In the genomic region with DNA sequence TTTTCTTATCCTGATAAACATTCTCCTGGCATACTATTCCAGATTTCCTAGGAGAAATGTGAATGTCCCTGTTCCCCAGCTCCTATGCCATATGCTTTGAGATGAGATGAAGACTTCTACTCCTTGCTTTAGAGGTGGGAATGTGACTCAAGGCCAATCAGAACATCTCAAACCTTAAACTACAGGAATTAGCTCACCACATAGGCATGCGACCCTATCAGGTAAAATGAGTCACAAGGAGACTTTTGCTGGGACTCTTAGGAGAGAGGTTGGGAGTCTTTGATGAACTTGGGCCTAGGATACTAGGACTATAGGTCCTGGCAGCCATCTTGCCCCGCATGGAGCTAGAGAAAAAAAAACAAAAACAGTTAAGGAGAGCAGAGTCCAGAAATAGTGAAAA, we compare ENCODE assay signal across 30 cellular contexts. TPM values are rescaled to one million over a fixed set of nuclear protein-coding genes. Genes with fewer than 3 reads are reported as not detected.
A peak's percentile ranks its signal among the peaks of the same experiment; 100 is the strongest.
DNase-seq lines count a peak whose midpoint lies in the region; ATAC-seq, FAIRE-seq and TF ChIP-seq lines count a peak whose summit lies in the region.
"Had no signal": no experiment of that assay in that cellular context is flagged by ENCODE, and none has a peak within 500 bp of the region (broad histone marks: within the 10 kb centered on the region; RNA-seq: fewer than 3 reads in every experiment).

No MANE protein-coding gene starts in this region.

- H3K9me3 ChIP-seq in H9 (ENCODE audit: control insufficient read depth, low read depth, low read length) (no peaks in the 10 kb centered on the region), endodermal cell (ENCODE audit: control insufficient read depth, low read length) (no peaks in the 10 kb centered on the region), left ventricle myocardium inferior (replicated peaks) (no peaks in the 10 kb centered on the region)
- H3K9me3 ChIP-seq in CD8-positive, alpha-beta T cell (ENCODE audit: low read length), result no peaks in the 10 kb centered on the region
- H3K9me3 ChIP-seq: body of pancreas, heart right ventricle, sigmoid colon had no signal

- H2AK5ac ChIP-seq in H9 (ENCODE audit: insufficient read length, low read length), result no peak overlapping the region

- no peak for FAIRE-seq in RCC 7860 (lab: Jason Lieb, UNC)
- FAIRE-seq: GM19239, HepG2 had no signal

- no peak overlapping the region for H4K8ac ChIP-seq in H9 (replicated peaks; ENCODE audit: insufficient read length, low read depth, low read length)

- H3K4me3 Mint-ChIP-seq in H9 (no peak overlapping the region), endodermal cell (no peak overlapping the region), neural crest cell (peak overlapping the region; percentile 11)
- H3K4me3 Mint-ChIP-seq in CD8-positive, alpha-beta T cell, result no peak overlapping the region
- H3K4me3 Mint-ChIP-seq: stimulated activated naive B cell treated with anti-CD40 and anti-IgM and Interleukin-4, amounts not matched to agents 10 μg/mL and 1 μg/mL and 100 μg/mL, for 72 hours had no signal

- H2BK15ac ChIP-seq in H9 (ENCODE audit: low read depth, low read length), result no peak overlapping the region

- no peak overlapping the region for H2BK5ac ChIP-seq in H9 (ENCODE audit: insufficient read length, low read length)

- H3K27me3 ChIP-seq in H9 (ENCODE audit: insufficient read depth, low read length), result no peaks in the 10 kb centered on the region
- H3K27me3 ChIP-seq in endodermal cell (ENCODE audit: control insufficient read depth, insufficient read depth, low read length, poor library complexity, severe bottlenecking), result no peaks in the 10 kb centered on the region
- H3K27me3 ChIP-seq in CD8-positive, alpha-beta T cell (ENCODE audit: insufficient read depth, low read length), result no peaks in the 10 kb centered on the region
- no peaks in the 10 kb centered on the region for H3K27me3 ChIP-seq in left ventricle myocardium inferior (ENCODE audit: low read depth)
- H3K27me3 ChIP-seq: BLaER1 treated with 17β-estradiol and CSF1 and Interleukin-3, amounts not matched to agents 10 nM and 100 nM; body of pancreas; heart right ventricle; sigmoid colon had no signal

- CTCF ChIA-PET in CD8-positive, alpha-beta T cell (lab: Charles Lee), result interaction anchor here (0.8 to 1.0 kb wide), 2 partner anchors 23 to 49 kb away, joined by 3 to 4 read pairs; no protein-coding TSS in a partner anchor

- no peak overlapping the region for H3K9ac ChIP-seq in H9 (ENCODE audit: extremely low read depth, insufficient read length, low read length)
- H3K9ac ChIP-seq in endodermal cell (ENCODE audit: extremely low read depth, low read length, poor library complexity, severe bottlenecking), result no peak overlapping the region
- H3K9ac ChIP-seq: BLaER1 treated with 17β-estradiol and CSF1 and Interleukin-3, amounts not matched to agents 10 nM and 100 nM had no signal

- H3K4me2 ChIP-seq in H9 (ENCODE audit: insufficient read depth, insufficient read length, low read length), result no peak overlapping the region
- H3K4me2 ChIP-seq: BLaER1 treated with 17β-estradiol and CSF1 and Interleukin-3, amounts not matched to agents 10 nM and 100 nM had no signal

- WGBS in H9 (ENCODE audit: extremely low coverage, insufficient read length, low lambda C conversion rate), result no CpG with 5 or more reads among the region's 2 CpGs
- 88 to 98% methylated on average over 1 to 2 of the region's 2 CpGs for WGBS in endodermal cell (ENCODE audit: insufficient coverage in 1 of 2, insufficient read length in 1 of 2), 2 experiments

- H3K4me3 ChIP-seq in endodermal cell (ENCODE audit: low read length) (no peak overlapping the region), left ventricle myocardium inferior (no peak overlapping the region)
- H3K4me3 ChIP-seq in CD8-positive, alpha-beta T cell (ENCODE audit: low read depth, low read length), result no peak overlapping the region
- H3K4me3 ChIP-seq: BLaER1 treated with 17β-estradiol and CSF1 and Interleukin-3, amounts not matched to agents 10 nM and 100 nM; body of pancreas; heart right ventricle; sigmoid colon had no signal

- no peak overlapping the region for H3K18ac ChIP-seq in H9 (ENCODE audit: insufficient read length, low read depth, low read length)

- H3K4me1 Mint-ChIP-seq in H9 (peaks cover 39 to 41% of the 10 kb centered on the region in 2 experiments), endodermal cell (peaks cover 9% of the 10 kb centered on the region), neural crest cell (peaks cover 34% of the 10 kb centered on the region)
- peaks cover 20% of the 10 kb centered on the region for H3K4me1 Mint-ChIP-seq in CD8-positive, alpha-beta T cell (ENCODE audit: low read depth)

- H3K36me3 ChIP-seq in endodermal cell (ENCODE audit: control insufficient read depth, insufficient read depth, low read length) (peaks cover 10% of the 10 kb centered on the region), left ventricle myocardium inferior (no peaks in the 10 kb centered on the region)
- H3K36me3 ChIP-seq in CD8-positive, alpha-beta T cell (ENCODE audit: insufficient read depth, low read length), result no peaks in the 10 kb centered on the region
- H3K36me3 ChIP-seq: sigmoid colon had no signal

- H4K5ac ChIP-seq in H9 (ENCODE audit: insufficient read length, low read depth, low read length), result no peak overlapping the region

- H2BK20ac ChIP-seq in H9 (ENCODE audit: low read depth, low read length, poor library complexity, severe bottlenecking), result no peak overlapping the region

- H3K4me1 ChIP-seq in H9 (ENCODE audit: insufficient read depth, low read length) (no peaks in the 10 kb centered on the region; the same call in 1 of the 2 replicates), endodermal cell (ENCODE audit: control insufficient read depth, insufficient read depth, low read length) (no peaks in the 10 kb centered on the region), left ventricle myocardium inferior (peaks cover 37% of the 10 kb centered on the region)
- peaks cover 14% of the 10 kb centered on the region for H3K4me1 ChIP-seq in CD8-positive, alpha-beta T cell (ENCODE audit: insufficient read depth, low read length)

- H3K56ac ChIP-seq in H9 (ENCODE audit: insufficient read length, low read depth, low read length), result no peak overlapping the region

- POLR2A ChIA-PET in CD8-positive, alpha-beta T cell (lab: Charles Lee), result no interaction called here

- TF ChIP-seq CTCF in H9 (conservative IDR thresholded peaks at IDR 0.05), result no peak
- no peak for TF ChIP-seq CTCF in endodermal cell (conservative IDR thresholded peaks at IDR 0.05)
- TF ChIP-seq CTCF in neural crest cell (conservative IDR thresholded peaks at IDR 0.05), result no peak
- TF ChIP-seq CTCF in CD8-positive, alpha-beta T cell (IDR thresholded peaks at IDR 0.05), result no peak
- no peak for TF ChIP-seq CTCF in left ventricle myocardium inferior (IDR thresholded peaks at IDR 0.05; ENCODE audit: borderline replicate concordance)

- no peak overlapping the region for H2BK12ac ChIP-seq in H9 (ENCODE audit: insufficient read length, low read depth, low read length)

- H2AFZ ChIP-seq in H9 (ENCODE audit: low read length), result no peak overlapping the region

- H3K79me1 ChIP-seq in H9 (ENCODE audit: insufficient read depth, low read depth, low read length, poor library complexity, severe bottlenecking), result no peaks in the 10 kb centered on the region

- H3K9me3 Mint-ChIP-seq in H9 (no peaks in the 10 kb centered on the region), endodermal cell (no peaks in the 10 kb centered on the region), neural crest cell (no peaks in the 10 kb centered on the region)
- no peaks in the 10 kb centered on the region for H3K9me3 Mint-ChIP-seq in CD8-positive, alpha-beta T cell
- H3K9me3 Mint-ChIP-seq: stimulated activated naive B cell treated with anti-CD40 and anti-IgM and Interleukin-4, amounts not matched to agents 10 μg/mL and 1 μg/mL and 100 μg/mL, for 72 hours had no signal

- H3K27ac Mint-ChIP-seq in H9 (peak overlapping the region in 2 of 3 experiments; percentile 49 to 77; a peak in 2 of 7 replicates), endodermal cell (no peak overlapping the region), neural crest cell (ENCODE audit: unreplicated experiment) (no peak overlapping the region)
- H3K27ac Mint-ChIP-seq in CD8-positive, alpha-beta T cell, result no peak overlapping the region
- H3K27ac Mint-ChIP-seq: stimulated activated naive B cell treated with anti-CD40 and anti-IgM and Interleukin-4, amounts not matched to agents 10 μg/mL and 1 μg/mL and 100 μg/mL, for 72 hours had no signal

- H3T11ph ChIP-seq in H9 (ENCODE audit: low read length), result no peak overlapping the region

- no peaks in the 10 kb centered on the region for H4K20me1 ChIP-seq in H9 (ENCODE audit: control insufficient read depth, insufficient read depth, insufficient read length)

- no peak overlapping the region for H4K91ac ChIP-seq in H9 (ENCODE audit: insufficient read length, low read depth, low read length)

- H3K36me3 Mint-ChIP-seq in H9 (ENCODE audit: insufficient read depth in 1 of 3, low read depth in 3 of 3), result peaks cover 16 to 44% (median 43%) of the 10 kb centered on the region in 3 experiments
- peaks cover 25% of the 10 kb centered on the region for H3K36me3 Mint-ChIP-seq in endodermal cell (ENCODE audit: low read depth)
- H3K36me3 Mint-ChIP-seq in neural crest cell (ENCODE audit: low read depth), result peaks cover 3% of the 10 kb centered on the region
- peaks cover 18% of the 10 kb centered on the region for H3K36me3 Mint-ChIP-seq in CD8-positive, alpha-beta T cell

- no peak overlapping the region for H3K14ac ChIP-seq in H9 (ENCODE audit: insufficient read depth, low read length)

- H3K27me3 Mint-ChIP-seq in H9 (ENCODE audit: low read depth) (no peaks in the 10 kb centered on the region), endodermal cell (ENCODE audit: insufficient read depth) (no peaks in the 10 kb centered on the region), neural crest cell (ENCODE audit: low read depth) (no peaks in the 10 kb centered on the region)
- H3K27me3 Mint-ChIP-seq in CD8-positive, alpha-beta T cell (ENCODE audit: low read depth), result no peaks in the 10 kb centered on the region
- H3K27me3 Mint-ChIP-seq: stimulated activated naive B cell treated with anti-CD40 and anti-IgM and Interleukin-4, amounts not matched to agents 10 μg/mL and 1 μg/mL and 100 μg/mL, for 72 hours had no signal

- H3K27ac ChIP-seq in H9 (ENCODE audit: insufficient read length, low read depth, low read length), result no peak overlapping the region
- H3K27ac ChIP-seq in endodermal cell (ENCODE audit: low read depth, low read length), result no peak overlapping the region
- H3K27ac ChIP-seq in CD8-positive, alpha-beta T cell (ENCODE audit: low read depth, low read length), result no peak overlapping the region
- no peak overlapping the region for H3K27ac ChIP-seq in left ventricle myocardium inferior (replicated peaks)
- H3K27ac ChIP-seq: BLaER1 treated with 17β-estradiol and CSF1 and Interleukin-3, amounts not matched to agents 10 nM and 100 nM; body of pancreas; heart right ventricle; HL-60; sigmoid colon; VCaP had no signal

- H2BK120ac ChIP-seq in H9 (ENCODE audit: low read depth, low read length, poor library complexity, severe bottlenecking), result no peak overlapping the region

- ATAC-seq in CD8-positive, alpha-beta T cell, result no peak
- ATAC-seq: body of pancreas; heart right ventricle; HepG2; left colon; stimulated activated naive B cell treated with anti-CD40 and anti-IgM and Interleukin-4, amounts not matched to agents 10 μg/mL and 1 μg/mL and 100 μg/mL, for 72 hours had no signal

- no peak overlapping the region for H3K23ac ChIP-seq in H9 (ENCODE audit: insufficient read length, low read depth, low read length)

- no peak overlapping the region for H3K4ac ChIP-seq in H9 (ENCODE audit: low read depth, low read length)

- DNase-seq in H9, result no peak
- DNase-seq in RCC 7860 (ENCODE audit: low spot score), result peak; percentile 54
- DNase-seq in endodermal cell, result peak; percentile 39
- DNase-seq in neural crest cell (ENCODE audit: low read depth, low spot score), result no peak
- DNase-seq in NCI-H1417 (lab: John Stamatoyannopoulos, UW), result no peak
- no peak for DNase-seq in NK-92 (lab: John Stamatoyannopoulos, UW; ENCODE audit: unreplicated experiment)
- DNase-seq in CD8-positive, alpha-beta T cell, result no peak
- no peak for DNase-seq in left ventricle myocardium inferior
- DNase-seq: ACHN; activated CD4-positive, alpha-beta T cell treated with anti-CD3 and anti-CD28 coated beads for 48 hours; activated effector memory CD4-positive, alpha-beta T cell treated with anti-CD3 and anti-CD28 coated beads, Interleukin-2, amount 50 U/mL, for 16 hours; activated T-cell treated with anti-CD3 and anti-CD28 coated beads, Interleukin-2, amount 50 U/mL, for 1 hour; body of pancreas; Calu3; DMS79 treated with DMSO at 0.1 percent for 48 hours; H7; heart right ventricle; left colon; mesenchymal stem cell; NCI-H1092 treated with DMSO at 0.1 percent for 48 hours; NCI-H2029 treated with DMSO at 0.1 percent for 48 hours; NCI-H2227 treated with DMSO at 0.1 percent for 48 hours; NCI-H748 treated with DMSO at 0.1 percent for 48 hours; sigmoid colon; stimulated activated naive B cell treated with anti-CD40 and anti-IgM and Interleukin-4, amounts not matched to agents 10 μg/mL and 1 μg/mL and 100 μg/mL, for 72 hours had no signal

- no peaks in the 10 kb centered on the region for H3K23me2 ChIP-seq in H9 (ENCODE audit: insufficient read length, low read depth, low read length, poor library complexity, severe bottlenecking)

- intact Hi-C loops in CD8-positive, alpha-beta T cell (cut with DNase I, micrococcal nuclease), result no loop called here
- intact Hi-C loops in left ventricle myocardium inferior (cut with micrococcal nuclease), result no loop called here

- peaks cover 27% of the 10 kb centered on the region; the same call in 1 of the 2 replicates for H3K79me2 ChIP-seq in H9 (ENCODE audit: insufficient read depth, low read length)

RNA-seq across cellular contexts. Expression of a gene that starts 5.8 kb away (rescaled TPM):
- total RNA-seq in H9 (2021) (109 and 110 TPM in 2 replicates), endodermal cell (10 to 100 TPM; 74.5 to 75.1 TPM), neural crest cell (41.2 and 45.5 TPM in 2 replicates), left ventricle myocardium inferior (84.3 TPM)
- 63.9 TPM for polyA plus RNA-seq in endodermal cell (2013, experiment 1 of 2)
- polyA plus RNA-seq in endodermal cell (2013, experiment 2 of 2), result 57.4 TPM
- total RNA-seq in CD8-positive, alpha-beta T cell, result 10 to 100 TPM in 1 of 2 experiments, 1 to 10 TPM in 1; 9.8 to 10.2 TPM

RNA-seq across cellular contexts. Expression of a gene that starts 45.3 kb away (rescaled TPM):
- total RNA-seq in H9 (2021) (405 and 412 TPM in 2 replicates), endodermal cell (100 to 1,000 TPM; 176 to 183 TPM), neural crest cell (204 TPM in 2 replicates), left ventricle myocardium inferior (71.2 TPM)
- polyA plus RNA-seq in endodermal cell (2013, experiment 1 of 2), result 143 TPM
- polyA plus RNA-seq in endodermal cell (2013, experiment 2 of 2), result 141 TPM
- 100 to 1,000 TPM; 410 TPM for total RNA-seq in CD8-positive, alpha-beta T cell

Comparison
In these comparisons a context has a peak if more than half of its experiments do, and no peak if none do; other contexts are left out.
1. DNase-seq: peak in RCC 7860 (single experiment) and endodermal cell (single experiment); none in H9 (single experiment), neural crest cell (single experiment), NCI-H1417 (0 of 3), NK-92 (single experiment), CD8-positive, alpha-beta T cell (0 of 7) and left ventricle myocardium inferior (single experiment).
2. H3K27ac Mint-ChIP-seq: peak in H9 (2 of 3); none in endodermal cell (single experiment), neural crest cell (single experiment) and CD8-positive, alpha-beta T cell (single experiment).